Comparison of ENCODE assay signal across 21 cellular contexts in genomic region chr20:50464725-50465650, GRCh38. TPM values are rescaled to one million over a fixed set of nuclear protein-coding genes. Genes with fewer than 3 reads are reported as not detected.
A peak's percentile ranks its signal among the peaks of the same experiment; 100 is the strongest.
DNase-seq lines count a peak whose midpoint lies in the region; ATAC-seq and TF ChIP-seq lines count a peak whose summit lies in the region.
"Had no signal": no experiment of that assay in that cellular context is flagged by ENCODE, and none has a peak within 500 bp of the region (broad histone marks: within the 10 kb centered on the region; RNA-seq: fewer than 3 reads in every experiment).

No MANE protein-coding gene starts in this region.

- H3K27me3 Mint-ChIP-seq in H9 (ENCODE audit: low read depth) = no peaks in the 10 kb centered on the region; the same call in 1 of the 2 replicates

- intact Hi-C loops in A673 (cut with micrococcal nuclease; ENCODE audit: unreplicated experiment) (loop anchor here (1.0 to 5.0 kb wide), 2 partner anchors 275 to 483 kb away; partner anchors contain the start of genes CEBPB and SNAI1), heart left ventricle (cut with DNase I) (loop anchor here in 8 of 10 donors (1.0 to 10.0 kb wide), 17 partner anchors 48 to 500 kb away; partner anchors contain the start of genes SNAI1 (in 1 of the 8) and UBE2V1 (in 1 of the 8)), left colon (cut with DNase I, micrococcal nuclease) (loop anchor here in 1 of 2 donors (5.0 kb wide), 1 partner anchor 278 kb away; no protein-coding TSS in a partner anchor)

- H3K79me1 ChIP-seq in H9 (ENCODE audit: insufficient read depth, low read depth, low read length, poor library complexity, severe bottlenecking) (no peaks in the 10 kb centered on the region), mesenchymal stem cell (replicated peaks; ENCODE audit: low read length, poor library complexity, severe bottlenecking) (no peaks in the 10 kb centered on the region)

- no peak overlapping the region for H2BK15ac ChIP-seq in H9 (ENCODE audit: low read depth, low read length)
- no peak overlapping the region for H2BK15ac ChIP-seq in mesenchymal stem cell (ENCODE audit: low read depth, poor library complexity, severe bottlenecking)

- H2BK5ac ChIP-seq in H9 (ENCODE audit: insufficient read length, low read length) = no peak overlapping the region
- no peak overlapping the region for H2BK5ac ChIP-seq in mesenchymal stem cell (ENCODE audit: low read depth, low read length, poor library complexity, severe bottlenecking)

- ATAC-seq in heart left ventricle (no peak), HG02610 (IDR thresholded peaks at IDR 0.05; ENCODE audit: unreplicated experiment) (no peak), left colon (no peak)

- no peak overlapping the region for H3T11ph ChIP-seq in H9 (ENCODE audit: low read length)

- H3K27ac Mint-ChIP-seq in H9 = no peak overlapping the region
- H3K27ac Mint-ChIP-seq: activated naive CD8-positive, alpha-beta T cell treated with anti-CD3 and anti-CD28 coated beads for 36 hours; progenitor cell of endocrine pancreas; stimulated activated naive CD8-positive, alpha-beta T cell treated with anti-CD3 and anti-CD28 coated beads, Interleukin-15, amount 100 ng/mL, for 72 hours; T-helper 17 cell had no signal

- H3K9me3 ChIP-seq in A673 (ENCODE audit: low read depth, low read length, poor library complexity, severe bottlenecking) (no peaks in the 10 kb centered on the region), H9 (ENCODE audit: control insufficient read depth, low read depth, low read length) (no peaks in the 10 kb centered on the region), mesenchymal stem cell (ENCODE audit: control insufficient read depth, low read length) (no peaks in the 10 kb centered on the region), heart left ventricle (no peaks in the 10 kb centered on the region)
- H3K9me3 ChIP-seq: ascending aorta, BE2C, esophagus muscularis mucosa, gastrocnemius medialis, uterus had no signal

- no peak overlapping the region for H2BK120ac ChIP-seq in H9 (ENCODE audit: low read depth, low read length, poor library complexity, severe bottlenecking)
- H2BK120ac ChIP-seq in mesenchymal stem cell (ENCODE audit: low read depth, low read length) = no peak overlapping the region

- H3K4me2 ChIP-seq in H9 (ENCODE audit: insufficient read depth, insufficient read length, low read length) (peak overlapping the region; percentile 32), mesenchymal stem cell (ENCODE audit: low read length, poor library complexity, severe bottlenecking) (no peak overlapping the region)

- H2AFZ ChIP-seq in H9 (ENCODE audit: low read length) (no peak overlapping the region), mesenchymal stem cell (ENCODE audit: low read depth, low read length) (no peak overlapping the region)
- H2AFZ ChIP-seq: hepatocyte had no signal

- no peaks in the 10 kb centered on the region for H4K20me1 ChIP-seq in H9 (ENCODE audit: control insufficient read depth, insufficient read depth, insufficient read length)

- H3K4ac ChIP-seq in H9 (ENCODE audit: low read depth, low read length) = no peak overlapping the region
- H3K4ac ChIP-seq in mesenchymal stem cell (ENCODE audit: low read depth in 1 of 2, low read length in 2 of 2) = no peak overlapping the region

- WGBS in H9 (ENCODE audit: extremely low coverage, insufficient read length, low lambda C conversion rate) = no CpG with 5 or more reads among the region's 14 CpGs
- 77% methylated on average over 11 of the region's 14 CpGs for WGBS in mesenchymal stem cell
- 74 to 78% (median 76%) methylated on average over 14 of the region's 14 CpGs for WGBS in heart left ventricle, 4 donors

- H4K91ac ChIP-seq in H9 (ENCODE audit: insufficient read length, low read depth, low read length) (no peak overlapping the region), mesenchymal stem cell (ENCODE audit: low read length) (no peak overlapping the region)

- no peak for TF ChIP-seq POLR2A in heart left ventricle (IDR thresholded peaks at IDR 0.05)

- peaks cover 4 to 9% of the 10 kb centered on the region in 2 experiments for H3K4me1 Mint-ChIP-seq in H9

- H3K18ac ChIP-seq in H9 (ENCODE audit: insufficient read length, low read depth, low read length) (no peak overlapping the region), mesenchymal stem cell (ENCODE audit: low read depth in 1 of 2, low read length in 2 of 2) (no peak overlapping the region)

- no peaks in the 10 kb centered on the region for H3K36me3 Mint-ChIP-seq in H9 (ENCODE audit: insufficient read depth in 1 of 3, low read depth in 3 of 3)
- H3K36me3 Mint-ChIP-seq: activated naive CD8-positive, alpha-beta T cell treated with anti-CD3 and anti-CD28 coated beads for 36 hours had no signal

- H3K23ac ChIP-seq in H9 (ENCODE audit: insufficient read length, low read depth, low read length) (no peak overlapping the region), mesenchymal stem cell (ENCODE audit: low read length in 2 of 2) (no peak overlapping the region)

- H2BK12ac ChIP-seq in H9 (ENCODE audit: insufficient read length, low read depth, low read length) = no peak overlapping the region
- H2BK12ac ChIP-seq in mesenchymal stem cell (ENCODE audit: low read length in 2 of 2) = no peak overlapping the region

- no peak overlapping the region for H3K14ac ChIP-seq in H9 (ENCODE audit: insufficient read depth, low read length)
- H3K14ac ChIP-seq in mesenchymal stem cell (ENCODE audit: low read length in 2 of 2) = no peak overlapping the region

- H3K23me2 ChIP-seq in H9 (ENCODE audit: insufficient read length, low read depth, low read length, poor library complexity, severe bottlenecking) = no peaks in the 10 kb centered on the region

- H4K8ac ChIP-seq in H9 (replicated peaks; ENCODE audit: insufficient read length, low read depth, low read length) (no peak overlapping the region), mesenchymal stem cell (ENCODE audit: low read length) (no peak overlapping the region)

- H3K9me3 Mint-ChIP-seq in H9 = no peaks in the 10 kb centered on the region
- H3K9me3 Mint-ChIP-seq: activated naive CD8-positive, alpha-beta T cell treated with anti-CD3 and anti-CD28 coated beads for 36 hours; stimulated activated naive CD8-positive, alpha-beta T cell treated with anti-CD3 and anti-CD28 coated beads, Interleukin-15, amount 100 ng/mL, for 72 hours had no signal

- TF ChIP-seq CTCF in A673 (conservative IDR thresholded peaks at IDR 0.05; ENCODE audit: low read depth, low read length) (no peak), H9 (conservative IDR thresholded peaks at IDR 0.05) (no peak), RWPE1 (conservative IDR thresholded peaks at IDR 0.05; ENCODE audit: low read depth) (no peak), heart left ventricle (IDR thresholded peaks at IDR 0.05) (no peak)

- H3K36me3 ChIP-seq in A673 (ENCODE audit: insufficient read depth, low read length, poor library complexity, severe bottlenecking) (no peaks in the 10 kb centered on the region), mesenchymal stem cell (ENCODE audit: control insufficient read depth in 1 of 2, insufficient read depth in 2 of 2, low read depth in 1 of 2, low read length in 2 of 2) (no peaks in the 10 kb centered on the region), heart left ventricle (no peaks in the 10 kb centered on the region)
- H3K36me3 ChIP-seq: ascending aorta, BE2C, esophagus muscularis mucosa, gastrocnemius medialis, uterus had no signal

- H3K27ac ChIP-seq in A673 (ENCODE audit: low read depth, low read length, poor library complexity, severe bottlenecking) = no peak overlapping the region
- no peak overlapping the region for H3K27ac ChIP-seq in H9 (ENCODE audit: insufficient read length, low read depth, low read length)
- peak overlapping the region; percentile 48 for H3K27ac ChIP-seq in RWPE1
- H3K27ac ChIP-seq in mesenchymal stem cell (ENCODE audit: low read length, poor library complexity, severe bottlenecking) = no peak overlapping the region
- H3K27ac ChIP-seq in heart left ventricle = no peak overlapping the region
- H3K27ac ChIP-seq: ascending aorta, esophagus muscularis mucosa, hepatocyte, uterus, VCaP had no signal

- H3K4me3 ChIP-seq in A673 (ENCODE audit: low read depth, low read length, poor library complexity, severe bottlenecking) (peak overlapping the region; percentile 21), mesenchymal stem cell (ENCODE audit: insufficient read depth in 1 of 2, low read depth in 1 of 2, low read length in 2 of 2) (peak overlapping the region in 1 of 2 experiments; percentile 23), heart left ventricle (peak overlapping the region in 1 of 12 donors; percentile 21)
- H3K4me3 ChIP-seq: hepatocyte, uterus had no signal

- no peak overlapping the region for H3K56ac ChIP-seq in H9 (ENCODE audit: insufficient read length, low read depth, low read length)

- POLR2A ChIA-PET in A673 (lab: Charles Lee; ENCODE audit: low non-redundant PET) = no interaction called here
- POLR2A ChIA-PET in RWPE1 (lab: Yijun Ruan, JAX; ENCODE audit: low non-redundant PET) = no interaction called here

- no peak overlapping the region for H2BK20ac ChIP-seq in H9 (ENCODE audit: low read depth, low read length, poor library complexity, severe bottlenecking)

- H3K9ac ChIP-seq in H9 (ENCODE audit: extremely low read depth, insufficient read length, low read length) = no peak overlapping the region
- H3K9ac ChIP-seq in mesenchymal stem cell (ENCODE audit: low read length) = peak overlapping the region; percentile 69

- no TSS peak for BruUV-seq in A673 (replicated peaks; lab: Mats Ljungman, UMichigan)

- no peak overlapping the region for H4K5ac ChIP-seq in H9 (ENCODE audit: insufficient read length, low read depth, low read length)

- no peak for DNase-seq in A673 (ENCODE audit: low spot score)
- no peak for DNase-seq in H9
- DNase-seq in RWPE1 (ENCODE audit: low spot score) = no peak
- no peak for DNase-seq in mesenchymal stem cell
- DNase-seq in heart left ventricle = no peak
- no peak for DNase-seq in DMS 273 (lab: John Stamatoyannopoulos, UW; ENCODE audit: unreplicated experiment)
- no peak for DNase-seq in left colon
- DNase-seq: GF-D8, NCI-H2029 had no signal

- H3K4me3 Mint-ChIP-seq in H9 = no peak overlapping the region
- H3K4me3 Mint-ChIP-seq: activated naive CD8-positive, alpha-beta T cell treated with anti-CD3 and anti-CD28 coated beads for 36 hours; stimulated activated naive CD8-positive, alpha-beta T cell treated with anti-CD3 and anti-CD28 coated beads, Interleukin-15, amount 100 ng/mL, for 72 hours; T-helper 17 cell had no signal

- H3K4me1 ChIP-seq in A673 (ENCODE audit: insufficient read depth, low read length, poor library complexity, severe bottlenecking) = peaks cover 11% of the 10 kb centered on the region
- H3K4me1 ChIP-seq in H9 (ENCODE audit: insufficient read depth, low read length) = no peaks in the 10 kb centered on the region
- H3K4me1 ChIP-seq in mesenchymal stem cell (ENCODE audit: control insufficient read depth, insufficient read depth, low read depth, low read length) = peaks cover 14% of the 10 kb centered on the region
- peaks cover 0 to 28% (median 15%) of the 10 kb centered on the region in 12 donors for H3K4me1 ChIP-seq in heart left ventricle
- H3K4me1 ChIP-seq: BE2C, uterus had no signal

- no peak overlapping the region for H2AK5ac ChIP-seq in H9 (ENCODE audit: insufficient read length, low read length)
- H2AK5ac ChIP-seq in mesenchymal stem cell (ENCODE audit: low read length, severe bottlenecking) = peak overlapping the region; percentile 46

- CTCF ChIA-PET in A673 (lab: Charles Lee) (interaction anchor here (0.7 to 2.0 kb wide), 6 partner anchors 10 to 279 kb away, joined by 3 to 9 read pairs (median 4); no protein-coding TSS in a partner anchor), RWPE1 (lab: Yijun Ruan, JAX) (interaction anchor here (0.5 to 4.3 kb wide), 27 partner anchors 45 to 465 kb away, joined by 3 to 42 read pairs (median 4); partner anchors contain the start of genes CEBPB and PTPN1)

- no peaks in the 10 kb centered on the region for H3K27me3 ChIP-seq in A673 (replicated peaks; ENCODE audit: insufficient read depth, low read depth, low read length, poor library complexity)
- H3K27me3 ChIP-seq in H9 (ENCODE audit: insufficient read depth, low read length) = no peaks in the 10 kb centered on the region
- no peaks in the 10 kb centered on the region for H3K27me3 ChIP-seq in mesenchymal stem cell (ENCODE audit: control insufficient read depth in 1 of 2, insufficient read depth in 1 of 2, low read length in 2 of 2)
- no peaks in the 10 kb centered on the region for H3K27me3 ChIP-seq in heart left ventricle
- H3K27me3 ChIP-seq: ascending aorta, BE2C, esophagus muscularis mucosa, gastrocnemius medialis, hepatocyte, uterus had no signal

- H3K79me2 ChIP-seq in H9 (ENCODE audit: insufficient read depth, low read length) = no peaks in the 10 kb centered on the region
- H3K79me2 ChIP-seq: hepatocyte had no signal

RNA-seq across cellular contexts. Expression of gene PTPN1, which starts 45.2 kb away (rescaled TPM):
- 47.4 and 47.8 TPM in 2 replicates for total RNA-seq in A673 (2021)
- 30.8 and 30.9 TPM in 2 replicates for total RNA-seq in H9 (2021)
- 66.8 TPM for polyA plus RNA-seq in mesenchymal stem cell (2013, experiment 1 of 2)
- polyA plus RNA-seq in mesenchymal stem cell (2013, experiment 2 of 2) = 65.2 TPM
- total RNA-seq in heart left ventricle = 10 to 100 TPM; 24.2 to 63.3 (median 32.0) TPM
- polyA plus RNA-seq in heart left ventricle = 10 to 100 TPM; 18.5 to 93.8 TPM
- 10 to 100 TPM; 31.3 to 33.9 TPM for total RNA-seq in left colon
